8 cellular contexts compared by ENCODE assay signal in the genomic region with DNA sequence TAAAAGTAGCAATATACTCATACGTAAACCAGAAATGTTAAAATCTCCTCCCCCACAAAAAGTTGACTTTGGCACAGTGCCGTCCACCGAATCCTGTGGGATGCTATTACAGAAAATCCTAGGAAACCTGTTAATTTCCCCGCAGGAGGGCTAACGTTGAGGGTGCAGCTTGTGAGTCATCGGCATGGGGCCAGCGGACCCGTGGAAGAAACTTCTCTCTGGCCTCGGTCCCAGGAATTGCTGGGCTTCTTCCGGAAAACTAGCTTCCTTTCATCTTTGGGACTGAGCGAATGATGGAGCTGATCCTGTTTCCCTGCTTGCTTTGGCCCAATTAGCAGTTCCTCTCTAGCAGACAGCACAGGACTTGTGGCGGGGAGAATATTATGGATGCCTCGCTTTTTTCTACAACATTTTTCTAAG. TPM values are rescaled to one million over a fixed set of nuclear protein-coding genes. Genes with fewer than 3 reads are reported as not detected.
DNase-seq lines count a peak whose midpoint lies in the region; ATAC-seq, FAIRE-seq and TF ChIP-seq lines count a peak whose summit lies in the region.

No MANE protein-coding gene starts in this region.

- H3K4me3 ChIP-seq in smooth muscle cell: no peak overlapping the region

- TF ChIP-seq CTCF in VCaP (conservative IDR thresholded peaks at IDR 0.05) (no peak), smooth muscle cell (IDR thresholded peaks at IDR 0.05; ENCODE audit: borderline replicate concordance, insufficient read depth, poor library complexity, severe bottlenecking) (no peak), GM13977 (IDR thresholded peaks at IDR 0.05; ENCODE audit: extremely low read depth, insufficient read depth, missing control alignments) (no peak)

- H2AFZ ChIP-seq in smooth muscle cell (ENCODE audit: low read depth): no peak overlapping the region

- H3F3A ChIP-seq in smooth muscle cell (ENCODE audit: low read depth): peaks cover 32% of the 10 kb centered on the region

- 10% methylated on average over 13 of the region's 13 CpGs for WGBS in smooth muscle cell (ENCODE audit: low lambda C conversion rate)

- peaks cover 39% of the 10 kb centered on the region for H3K4me1 ChIP-seq in smooth muscle cell (ENCODE audit: low read depth)

- H3K9me3 ChIP-seq in smooth muscle cell (replicated peaks; ENCODE audit: low read depth): no peaks in the 10 kb centered on the region

- DNase-seq in H4 (ENCODE audit: low spot score) (peak; percentile 98), left ventricle myocardium superior (peak; percentile 79), smooth muscle cell (lab: John Stamatoyannopoulos, UW; ENCODE audit: unreplicated experiment) (no peak), GM13977 (ENCODE audit: low spot score) (no peak), GM12891 (ENCODE audit: insufficient read length, low spot score) (no peak), NCI-H1105 (lab: John Stamatoyannopoulos, UW) (no peak)

- H4K20me1 ChIP-seq in smooth muscle cell (ENCODE audit: low read depth): no peaks in the 10 kb centered on the region

- in situ Hi-C loops in GM13977 (cut with MboI; ENCODE audit: low pct_unique_long_range_greater_than_20kb, low sequenced_read_pairs, unreplicated experiment): no loop called here

- no peaks in the 10 kb centered on the region for H3K36me3 ChIP-seq in smooth muscle cell (ENCODE audit: low read depth)

- TF ChIP-seq POLR2A in GM18505 (IDR thresholded peaks at IDR 0.05; ENCODE audit: borderline replicate concordance, extremely low read depth, insufficient read depth, insufficient read length) (no peak), GM12891 (IDR thresholded peaks at IDR 0.05; ENCODE audit: low read depth, low read length) (no peak)

- H3K9ac ChIP-seq in smooth muscle cell (ENCODE audit: low read depth): no peak overlapping the region

- intact Hi-C loops in left ventricle myocardium superior (cut with micrococcal nuclease): no loop called here

- H3K27ac ChIP-seq in VCaP (peak overlapping the region; percentile 7; the same call in 1 of the 2 replicates), smooth muscle cell (ENCODE audit: low read depth) (peak overlapping the region; percentile 93)

- peak overlapping the region; percentile 56 for H3K4me2 ChIP-seq in smooth muscle cell

- no peaks in the 10 kb centered on the region for H3K79me2 ChIP-seq in smooth muscle cell (ENCODE audit: low read depth)

- no peaks in the 10 kb centered on the region for H3K27me3 ChIP-seq in smooth muscle cell (ENCODE audit: low read depth)

- FAIRE-seq in GM12891 (lab: Jason Lieb, UNC): no peak

- ATAC-seq in left ventricle myocardium superior (peak; percentile 71), GM18505 (IDR thresholded peaks at IDR 0.05; ENCODE audit: unreplicated experiment) (no peak)

TF ChIP-seq in GM12891, 5 proteins besides CTCF, POLR2A, EP300 and RAD21:
- TF ChIP-seq POU2F2 (IDR thresholded peaks at IDR 0.05; ENCODE audit: low read depth, low read length): no peak
- TF ChIP-seq POLR2AphosphoS5 (IDR thresholded peaks at IDR 0.05; ENCODE audit: low read depth, low read length): no peak
- TF ChIP-seq SPI1 (IDR thresholded peaks at IDR 0.05; ENCODE audit: low read depth, low read length): no peak
- no peak for TF ChIP-seq TAF1 (IDR thresholded peaks at IDR 0.05; ENCODE audit: low read depth, low read length)
- no peak for TF ChIP-seq PAX5 (IDR thresholded peaks at IDR 0.05; ENCODE audit: insufficient read depth, low read length, severe bottlenecking)

RNA-seq across cellular contexts. Expression of a gene that starts 13.4 kb away (rescaled TPM):
- total RNA-seq in H4 (2014; rRNA removed; shearing (Covaris generic)): not detected in 2 replicates
- total RNA-seq in left ventricle myocardium superior: not detected
- total RNA-seq in smooth muscle cell: not detected in 2 replicates
- polyA plus RNA-seq in smooth muscle cell: 0.13 and 0.19 TPM in 2 replicates
- polyA plus RNA-seq in GM12891 (2012; ENCODE audit: low read depth, missing spikeins): not detected

RNA-seq across cellular contexts. Expression of a gene that starts 16.7 kb away (rescaled TPM):
- 0.88 TPM in 1 of 2 replicates, not detected in the other for total RNA-seq in H4 (2014; rRNA removed; shearing (Covaris generic))
- total RNA-seq in left ventricle myocardium superior (0.37 TPM), smooth muscle cell (1.3 and 5.6 TPM in 2 replicates)
- 4.1 and 8.3 TPM in 2 replicates for polyA plus RNA-seq in smooth muscle cell
- polyA plus RNA-seq in GM12891 (2012; ENCODE audit: low read depth, missing spikeins): 0.23 TPM

Comparison
In these comparisons a context has a peak if more than half of its experiments do, and no peak if none do; other contexts are left out.
1. DNase-seq: peak in H4 (single experiment) and left ventricle myocardium superior (single experiment); none in smooth muscle cell (single experiment), GM13977 (single experiment), GM12891 (single experiment) and NCI-H1105 (single experiment).